In the genomic region with DNA sequence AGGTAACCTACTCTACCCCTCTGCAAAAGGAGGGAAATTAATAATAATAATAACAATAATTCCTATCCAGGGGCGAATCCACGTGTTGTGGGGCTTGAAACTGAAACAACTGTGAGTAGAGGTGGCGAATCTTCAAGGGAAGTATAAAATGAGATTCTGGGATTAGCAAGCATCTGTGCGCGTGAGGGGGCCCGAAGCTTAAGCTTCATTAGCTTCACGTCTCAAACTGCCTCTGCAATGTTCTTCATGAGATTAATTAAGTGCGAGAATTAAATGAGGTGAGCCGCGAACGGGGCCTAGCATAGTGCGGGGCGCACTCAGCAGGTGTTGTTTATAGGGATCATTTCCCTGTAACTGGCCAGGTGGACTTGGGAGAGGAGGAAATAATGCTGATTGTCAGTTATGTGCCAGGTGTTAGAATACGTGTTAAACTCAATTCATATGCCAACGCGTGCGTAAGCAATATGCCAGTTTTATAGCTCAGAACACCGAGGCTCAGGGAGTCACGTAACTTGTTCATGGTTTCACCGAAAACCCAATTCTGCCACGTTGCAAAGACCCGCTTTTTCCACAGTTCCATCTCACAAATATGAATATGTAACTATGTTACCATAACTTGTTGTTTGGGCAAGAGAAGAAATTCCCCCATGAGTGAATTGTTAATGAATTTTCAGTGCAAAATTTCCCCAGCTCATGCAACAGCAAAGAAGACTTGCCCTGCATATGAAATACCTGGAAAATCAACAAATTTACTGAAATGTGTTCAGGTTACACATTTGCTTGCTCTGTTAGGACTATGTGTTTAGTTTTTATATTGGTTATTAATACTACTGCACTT, we compare ENCODE assay signal across 1 cellular context.
TF ChIP-seq lines count a peak whose summit lies in the region.

No MANE protein-coding gene starts in this region.

TF ChIP-seq in HEK293, 187 proteins besides CTCF, POLR2A, EP300 and RAD21 (continued from another document):
- no peak for TF ChIP-seq ZNF513 (tag by site-specific recombination; IDR thresholded peaks at IDR 0.05)
